In genomic region chr10:42975558-42976352, GRCh38 we compare ENCODE assay signal across 12 cellular contexts.
DNase-seq lines count a peak whose midpoint lies in the region; ATAC-seq, FAIRE-seq and TF ChIP-seq lines count a peak whose summit lies in the region.
"Had no signal": no experiment of that assay in that cellular context is flagged by ENCODE, and none has a peak within 500 bp of the region (broad histone marks: within the 10 kb centered on the region; RNA-seq: fewer than 3 reads in every experiment).

No MANE protein-coding gene starts in this region.

- H3K9me3 ChIP-seq in A673 (ENCODE audit: low read depth, low read length, poor library complexity, severe bottlenecking) (no peaks in the 10 kb centered on the region), RWPE2 (ENCODE audit: severe bottlenecking) (no peaks in the 10 kb centered on the region), kidney (ENCODE audit: control insufficient read depth in 1 of 2, low read length in 2 of 2) (no peaks in the 10 kb centered on the region)

- no peak overlapping the region for H3K4me2 ChIP-seq in GM23338

- H3K4me1 Mint-ChIP-seq in GM23338 = peaks cover 3% of the 10 kb centered on the region; the same call in 1 of the 3 replicates

- H3K27me3 ChIP-seq in A673 (replicated peaks; ENCODE audit: insufficient read depth, low read depth, low read length, poor library complexity) = no peaks in the 10 kb centered on the region
- H3K27me3 ChIP-seq in GM23338 (ENCODE audit: insufficient read depth) = no peaks in the 10 kb centered on the region
- no peaks in the 10 kb centered on the region for H3K27me3 ChIP-seq in RWPE2 (ENCODE audit: insufficient read depth, poor library complexity, severe bottlenecking)

- H3K27ac Mint-ChIP-seq in GM23338 = no peak overlapping the region

- H3K4me3 Mint-ChIP-seq in GM23338 = no peak overlapping the region

- H3K36me3 Mint-ChIP-seq in GM23338 (ENCODE audit: low read depth) = no peaks in the 10 kb centered on the region

- H3K36me3 ChIP-seq in A673 (ENCODE audit: insufficient read depth, low read length, poor library complexity, severe bottlenecking) (no peaks in the 10 kb centered on the region), GM23338 (ENCODE audit: insufficient read depth) (no peaks in the 10 kb centered on the region), RWPE2 (ENCODE audit: low read depth) (no peaks in the 10 kb centered on the region), kidney (ENCODE audit: control insufficient read depth in 1 of 2, insufficient read depth in 2 of 2, low read length in 2 of 2) (no peaks in the 10 kb centered on the region)

- H2AFZ ChIP-seq in GM23338 = no peak overlapping the region

- H3K9me3 Mint-ChIP-seq in GM23338 = no peaks in the 10 kb centered on the region

- H3K4me1 ChIP-seq in A673 (ENCODE audit: insufficient read depth, low read length, poor library complexity, severe bottlenecking) = no peaks in the 10 kb centered on the region
- no peaks in the 10 kb centered on the region for H3K4me1 ChIP-seq in GM23338 (ENCODE audit: insufficient read depth)
- H3K4me1 ChIP-seq in RWPE2 (ENCODE audit: insufficient read depth, poor library complexity, severe bottlenecking) = no peaks in the 10 kb centered on the region
- no peaks in the 10 kb centered on the region for H3K4me1 ChIP-seq in kidney (ENCODE audit: control insufficient read depth in 1 of 2, insufficient read depth in 1 of 2, low read depth in 1 of 2, low read length in 2 of 2)

- no peak for DNase-seq in A673 (ENCODE audit: low spot score)
- peak; percentile 21 for DNase-seq in GM23338 (ENCODE audit: low spot score)
- peak; percentile 43 for DNase-seq in RWPE2 (ENCODE audit: low spot score)
- DNase-seq in kidney = peak; percentile 59
- DNase-seq in hepatic stellate cell (ENCODE audit: low spot score) = no peak
- no peak for DNase-seq in activated gamma-delta T cell treated with Interleukin-2 at 50 U/mL for 16 hours
- DNase-seq: activated CD4-positive, alpha-beta T cell treated with anti-CD3 and anti-CD28 coated beads for 1 hour; Calu3; effector CD4-positive, alpha-beta T cell had no signal

- BruUV-seq in A673 (replicated peaks; lab: Mats Ljungman, UMichigan) = no TSS peak

- intact Hi-C loops in A673 (cut with micrococcal nuclease; ENCODE audit: unreplicated experiment) (no loop called here), kidney (cut with DNase I) (no loop called here)

- H3K79me2 ChIP-seq in GM23338 (replicated peaks; ENCODE audit: insufficient read depth) = no peaks in the 10 kb centered on the region

- no peak for FAIRE-seq in kidney (lab: Jason Lieb, UNC)
- FAIRE-seq: RCC 7860 had no signal

- CTCF ChIA-PET in A673 (lab: Charles Lee) = no interaction called here

- H3K9me2 ChIP-seq in GM23338 (ENCODE audit: insufficient read depth) = no peaks in the 10 kb centered on the region

- ATAC-seq in GM23338 (peak; percentile 53), RWPE2 (ENCODE audit: low read depth) (no peak), HG03159 (IDR thresholded peaks at IDR 0.05; ENCODE audit: unreplicated experiment) (no peak), GM21576 (IDR thresholded peaks at IDR 0.05; ENCODE audit: unreplicated experiment) (no peak)

- H3K4me3 ChIP-seq in A673 (ENCODE audit: low read depth, low read length, poor library complexity, severe bottlenecking) (no peak overlapping the region), GM23338 (no peak overlapping the region), RWPE2 (ENCODE audit: severe bottlenecking) (no peak overlapping the region), kidney (ENCODE audit: low read length in 2 of 2) (no peak overlapping the region)

- H4K20me1 ChIP-seq in GM23338 (replicated peaks; ENCODE audit: insufficient read depth) = no peaks in the 10 kb centered on the region

- POLR2A ChIA-PET in A673 (lab: Charles Lee; ENCODE audit: low non-redundant PET) = no interaction called here

- peaks cover 5% of the 10 kb centered on the region for H3K27me3 Mint-ChIP-seq in GM23338 (ENCODE audit: insufficient read depth, low read depth, poor library complexity)

- H3K27ac ChIP-seq in A673 (ENCODE audit: low read depth, low read length, poor library complexity, severe bottlenecking) (no peak overlapping the region), GM23338 (ENCODE audit: low read depth) (no peak overlapping the region), RWPE2 (ENCODE audit: poor library complexity, severe bottlenecking) (no peak overlapping the region), kidney (ENCODE audit: low read depth in 2 of 2, low read length in 2 of 2) (no peak overlapping the region)

- H3F3A ChIP-seq in GM23338 (replicated peaks; ENCODE audit: low read depth) = no peaks in the 10 kb centered on the region

- TF ChIP-seq CTCF in A673 (conservative IDR thresholded peaks at IDR 0.05; ENCODE audit: low read depth, low read length) (0 out of 2 replicates have a peak, but pooled peaks have one; percentile 32), GM23338 (conservative IDR thresholded peaks at IDR 0.05; ENCODE audit: low read depth in 2 of 2) (peak; percentile 28 to 41; a peak in 3 of 4 replicates), RWPE2 (IDR thresholded peaks at IDR 0.05; ENCODE audit: poor library complexity, severe bottlenecking) (no peak), kidney (IDR thresholded peaks at IDR 0.05; ENCODE audit: borderline replicate concordance, extremely low read depth, insufficient read depth) (no peak)

- no peak overlapping the region for H3K9ac ChIP-seq in kidney (ENCODE audit: low read length in 2 of 2)

TF ChIP-seq in GM23338, 12 proteins besides CTCF, POLR2A, EP300 and RAD21 (continues in another document):
- TF ChIP-seq ETS1 (IDR thresholded peaks at IDR 0.05) (no peak), POLR2AphosphoS5 (IDR thresholded peaks at IDR 0.05; ENCODE audit: low read depth) (no peak), REST (IDR thresholded peaks at IDR 0.05; ENCODE audit: unreplicated experiment) (no peak), ZNF331 (CRISPR knock-in tag; IDR thresholded peaks at IDR 0.05; ENCODE audit: low read depth) (no peak), NANOG (IDR thresholded peaks at IDR 0.05; ENCODE audit: borderline replicate concordance) (no peak), JUNB (IDR thresholded peaks at IDR 0.05; ENCODE audit: unreplicated experiment) (no peak)

Comparison
In these comparisons a context has a peak if more than half of its experiments do, and no peak if none do; other contexts are left out.
1. DNase-seq: peak in GM23338 (single experiment), RWPE2 (single experiment) and kidney (single experiment); none in A673 (single experiment), hepatic stellate cell (single experiment) and activated gamma-delta T cell treated with Interleukin-2 at 50 U/mL for 16 hours (single experiment).
2. CTCF ChIP-seq: peak in A673 (single experiment) and GM23338 (2 of 2); none in RWPE2 (single experiment) and kidney (single experiment).